Comparison of ENCODE assay signal across 6 cellular contexts in the genomic region with DNA sequence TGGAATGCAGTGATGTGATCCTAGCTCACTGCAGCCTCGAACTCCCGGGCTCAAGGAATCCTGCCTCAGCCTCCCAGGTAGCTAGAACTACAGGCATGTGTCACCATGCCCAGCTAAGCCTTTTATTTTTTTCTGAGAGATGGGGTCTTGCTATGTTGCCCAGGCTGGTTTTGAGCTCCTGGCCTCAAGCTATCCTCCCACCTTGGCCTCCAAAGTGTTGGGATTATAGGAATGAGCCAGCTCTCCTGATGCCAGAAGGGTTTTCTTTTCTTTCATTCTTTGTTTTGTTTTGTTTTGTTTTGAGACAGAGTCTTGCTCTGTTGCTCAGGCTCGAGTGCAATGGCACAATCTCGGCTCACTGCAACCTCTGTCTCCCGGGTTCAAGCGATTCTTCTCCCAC.
DNase-seq lines count a peak whose midpoint lies in the region; ATAC-seq, FAIRE-seq and TF ChIP-seq lines count a peak whose summit lies in the region.
"Not testable (repeated sequence)": the region's sequence is repeated elsewhere in the genome, so short reads cannot be mapped to it uniquely, and the experiment has no call there.

No MANE protein-coding gene starts in this region.

- H3K4me1 ChIP-seq in HEK293 (ENCODE audit: control insufficient read depth, insufficient read depth, low read length); K562 (replicated peaks in 1 of 2; ENCODE audit: control insufficient read depth in 2 of 2, insufficient read depth in 2 of 2, low read length in 2 of 2); right lobe of liver: not testable (repeated sequence)
- peaks cover 21% of the 10 kb centered on the region for H3K4me1 ChIP-seq in endodermal cell (ENCODE audit: control insufficient read depth, insufficient read depth, low read length)

- intact Hi-C loops in K562 (cut with micrococcal nuclease): loop anchor here (10.0 kb wide), 1 partner anchor 203 kb away; no protein-coding TSS in a partner anchor
- intact Hi-C loops in right lobe of liver (cut with DNase I); sciatic nerve (cut with DNase I): not testable (repeated sequence)

- not testable (repeated sequence) for ATAC-seq in WTC11, K562, right lobe of liver, sciatic nerve

- not testable (repeated sequence) for DNase-seq in WTC11 (ENCODE audit: low spot score); K562 (ENCODE audit: extremely low read depth in 1 of 4, low spot score in 3 of 4)
- DNase-seq in endodermal cell (peak; percentile 21), right lobe of liver (peak in 2 of 3 donors; percentile 5 to 8), sciatic nerve (ENCODE audit: low spot score) (peak; percentile 3)

- H3K27me3 ChIP-seq in K562 (ENCODE audit: control insufficient read depth in 2 of 2, insufficient read depth in 2 of 2, low read length in 2 of 2) (peaks cover 68 to 75% of the 10 kb centered on the region in 2 experiments), right lobe of liver (peaks cover 9 to 30% of the 10 kb centered on the region in 2 donors)
- H3K27me3 ChIP-seq in endodermal cell (ENCODE audit: control insufficient read depth, insufficient read depth, low read length, poor library complexity, severe bottlenecking): not testable (repeated sequence)

- not testable (repeated sequence) for H3K27me3 Mint-ChIP-seq in WTC11 (ENCODE audit: low read depth); endodermal cell (ENCODE audit: insufficient read depth)

- not testable (repeated sequence) for TF ChIP-seq RAD21 in K562 (CRISPR knock-in tag; conservative IDR thresholded peaks at IDR 0.05 in 1 of 2, IDR thresholded peaks at IDR 0.05 in 1 of 2)

- not testable (repeated sequence) for H3K36me3 ChIP-seq in HEK293 (ENCODE audit: control insufficient read depth in 2 of 2, insufficient read depth in 1 of 2, low read length in 2 of 2); K562 (ENCODE audit: control insufficient read depth, insufficient read depth, low read length); endodermal cell (ENCODE audit: control insufficient read depth, insufficient read depth, low read length); right lobe of liver

- BruUV-seq in K562 (replicated peaks; lab: Mats Ljungman, UMichigan): not testable (repeated sequence)

- H3K4me2 ChIP-seq in K562 (ENCODE audit: insufficient read depth, low read length): not testable (repeated sequence)

- H2AFZ ChIP-seq in K562 (ENCODE audit: low read depth, low read length): not testable (repeated sequence)

- peaks cover 17% of the 10 kb centered on the region for H3K4me1 Mint-ChIP-seq in WTC11
- H3K4me1 Mint-ChIP-seq in endodermal cell: peaks cover 21% of the 10 kb centered on the region

- H4K20me1 ChIP-seq in K562 (replicated peaks; ENCODE audit: control insufficient read depth, insufficient read depth, low read length): peaks cover 15% of the 10 kb centered on the region

- FAIRE-seq in K562 (lab: Jason Lieb, UNC): not testable (repeated sequence)

- in situ Hi-C loops in K562 (cut with MboI): not testable (repeated sequence)

- not testable (repeated sequence) for TF ChIP-seq EP300 in K562 (IDR thresholded peaks at IDR 0.05; ENCODE audit: low read length)

- not testable (repeated sequence) for H3K9me3 Mint-ChIP-seq in WTC11, endodermal cell

- POLR2A ChIA-PET in HEK293 (lab: Yijun Ruan, JAX); WTC11 (lab: Charles Lee): not testable (repeated sequence)
- POLR2A ChIA-PET in K562 (lab: Yijun Ruan, JAX): interaction anchor here (1.2 to 2.4 kb wide), 2 partner anchors 10 to 18 kb away, joined by 4 to 8 read pairs; no protein-coding TSS in a partner anchor

- not testable (repeated sequence) for H3K4me3 ChIP-seq in HEK293 (ENCODE audit: low read depth, low read length); K562; endodermal cell (ENCODE audit: low read length); right lobe of liver

- H3K4me3 Mint-ChIP-seq in WTC11, endodermal cell: not testable (repeated sequence)

- H3K27ac ChIP-seq in HEK293 (ENCODE audit: extremely low read depth, low read depth, low read length); K562 (ENCODE audit: extremely low read depth, low read depth, low read length); endodermal cell (ENCODE audit: low read depth, low read length); right lobe of liver: not testable (repeated sequence)

- H3K27ac Mint-ChIP-seq in WTC11, endodermal cell: not testable (repeated sequence)

- 0% methylated on average over 6 of the region's 6 CpGs for WGBS in K562 (ENCODE audit: insufficient coverage, low coverage, missing lambda C conversion rate)
- 91% methylated on average over 4 to 6 of the region's 6 CpGs for WGBS in endodermal cell (ENCODE audit: insufficient coverage in 1 of 2, insufficient read length in 1 of 2), 2 experiments
- 51% methylated on average over 6 of the region's 6 CpGs for WGBS in right lobe of liver (ENCODE audit: insufficient coverage, low coverage, low lambda C conversion rate, missing lambda C conversion rate)

- H3K36me3 Mint-ChIP-seq in WTC11; endodermal cell (ENCODE audit: low read depth): not testable (repeated sequence)

- CTCF ChIA-PET in HEK293 (lab: Yijun Ruan, JAX) (interaction anchor here (0.7 to 0.9 kb wide), 2 partner anchors 67 to 1230 kb away, joined by 3 to 5 read pairs; no protein-coding TSS in a partner anchor), WTC11 (lab: Charles Lee) (interaction anchor here (0.6 to 1.5 kb wide), 4 partner anchors 64 to 205 kb away, joined by 3 to 7 read pairs (median 4); partner anchors contain the start of gene WNT4)
- CTCF ChIA-PET in K562 (lab: Yijun Ruan, JAX; ENCODE audit: low intra/inter-chr PET ratio): not testable (repeated sequence)

- H3K9me1 ChIP-seq in K562 (ENCODE audit: control insufficient read depth, insufficient read depth, low read length): not testable (repeated sequence)

- H3K9me3 ChIP-seq in HEK293 (ENCODE audit: control insufficient read depth, insufficient read depth, low read depth, low read length); K562 (replicated peaks; ENCODE audit: control insufficient read depth, insufficient read depth, low read depth, low read length); endodermal cell (ENCODE audit: control insufficient read depth, low read length); right lobe of liver: not testable (repeated sequence)

- TF ChIP-seq CTCF in HEK293 (tag by site-specific recombination; IDR thresholded peaks at IDR 0.05); WTC11 (IDR thresholded peaks at IDR 0.05); K562 (IDR thresholded peaks at IDR 0.05 in 2 of 3, conservative IDR thresholded peaks at IDR 0.05 in 1 of 3; ENCODE audit: insufficient read depth in 2 of 3, low read depth in 1 of 3, low read length in 3 of 3); endodermal cell (conservative IDR thresholded peaks at IDR 0.05); right lobe of liver (IDR thresholded peaks at IDR 0.05): not testable (repeated sequence)

- H3K9ac ChIP-seq in K562 (ENCODE audit: insufficient read depth in 1 of 2, low read depth in 2 of 2, low read length in 2 of 2); endodermal cell (ENCODE audit: extremely low read depth, low read length, poor library complexity, severe bottlenecking): not testable (repeated sequence)

- TF ChIP-seq POLR2A in K562 (conservative IDR thresholded peaks at IDR 0.05); right lobe of liver (IDR thresholded peaks at IDR 0.05): not testable (repeated sequence)

- H3K79me2 ChIP-seq in K562 (ENCODE audit: control insufficient read depth, insufficient read depth, low read length): not testable (repeated sequence)

TF ChIP-seq in HEK293, 187 proteins besides CTCF, POLR2A, EP300 and RAD21:
- peak; percentile 67 for TF ChIP-seq ZNF121 (tag by site-specific recombination; IDR thresholded peaks at IDR 0.05)

TF ChIP-seq in WTC11, 78 proteins besides CTCF, POLR2A, EP300 and RAD21:
- TF ChIP-seq ZNF121 (CRISPR knock-in tag; IDR thresholded peaks at IDR 0.05): peak; percentile 62; the same call in 1 of the 2 replicates

TF ChIP-seq in K562, 482 proteins besides CTCF, POLR2A, EP300 and RAD21:
- peak; percentile 72 for TF ChIP-seq ZNF121 (CRISPR knock-in tag; conservative IDR thresholded peaks at IDR 0.05)
